1 cellular context compared by ENCODE assay signal in the genomic region with DNA sequence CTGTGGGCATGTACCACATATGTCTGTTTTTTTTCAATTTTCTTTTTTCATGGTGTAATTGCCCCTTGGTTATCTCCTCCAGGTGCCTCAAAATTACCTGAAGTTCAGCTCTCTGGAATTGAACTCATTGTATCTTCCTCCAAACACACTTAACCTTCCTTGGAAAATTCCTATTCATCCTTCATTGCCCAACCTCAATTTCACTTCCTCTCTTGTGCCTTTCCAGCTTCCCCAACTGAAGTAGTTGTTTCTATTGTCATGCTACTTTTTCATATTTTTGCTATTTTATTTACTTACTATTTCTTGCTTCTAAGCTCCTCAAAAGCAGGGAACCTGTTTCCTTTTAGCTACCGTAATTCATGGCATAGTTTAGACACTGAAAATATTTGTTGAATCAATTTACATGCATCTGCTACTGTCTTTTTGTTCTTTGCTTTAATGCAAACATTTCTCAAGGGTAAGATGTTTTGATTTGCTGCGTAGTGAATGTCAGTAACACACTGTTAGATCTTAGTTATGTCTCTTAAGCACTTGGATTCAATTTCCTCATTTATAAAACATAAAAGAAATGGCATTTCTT.
TF ChIP-seq lines count a peak whose summit lies in the region.

No MANE protein-coding gene starts in this region.

TF ChIP-seq in A549, 52 proteins besides CTCF, POLR2A, EP300 and RAD21 (continued from another document):
- no peak for TF ChIP-seq MAZ (IDR thresholded peaks at IDR 0.05; ENCODE audit: borderline replicate concordance, low read depth, low read length)
- no peak for TF ChIP-seq CHD4 (IDR thresholded peaks at IDR 0.05; ENCODE audit: borderline replicate concordance)
- no peak for TF ChIP-seq POLR2AphosphoS2 (conservative IDR thresholded peaks at IDR 0.05; ENCODE audit: low read length)
- TF ChIP-seq NFE2L2 (conservative IDR thresholded peaks at IDR 0.05; ENCODE audit: low read length), result no peak
- no peak for TF ChIP-seq NPAS2 (CRISPR knock-in tag; IDR thresholded peaks at IDR 0.05; ENCODE audit: borderline replicate concordance)
- no peak for TF ChIP-seq KDM1A (IDR thresholded peaks at IDR 0.05; ENCODE audit: low read depth)
- TF ChIP-seq EHMT2 (IDR thresholded peaks at IDR 0.05; ENCODE audit: low read depth), result no peak
- TF ChIP-seq, protein P1, sequence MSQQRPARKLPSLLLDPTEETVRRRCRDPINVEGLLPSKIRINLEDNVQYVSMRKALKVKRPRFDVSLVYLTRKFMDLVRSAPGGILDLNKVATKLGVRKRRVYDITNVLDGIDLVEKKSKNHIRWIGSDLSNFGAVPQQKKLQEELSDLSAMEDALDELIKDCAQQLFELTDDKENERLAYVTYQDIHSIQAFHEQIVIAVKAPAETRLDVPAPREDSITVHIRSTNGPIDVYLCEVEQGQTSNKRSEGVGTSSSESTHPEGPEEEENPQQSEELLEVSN (IDR thresholded peaks at IDR 0.05; ENCODE audit: borderline replicate concordance, low read depth), result no peak
- TF ChIP-seq KDM5A (IDR thresholded peaks at IDR 0.05), result no peak
- TF ChIP-seq CEBPB (IDR thresholded peaks at IDR 0.05), result no peak
- no peak for TF ChIP-seq PBX3 (IDR thresholded peaks at IDR 0.05)
- no peak for TF ChIP-seq REST (IDR thresholded peaks at IDR 0.05)
- TF ChIP-seq, protein P2, sequence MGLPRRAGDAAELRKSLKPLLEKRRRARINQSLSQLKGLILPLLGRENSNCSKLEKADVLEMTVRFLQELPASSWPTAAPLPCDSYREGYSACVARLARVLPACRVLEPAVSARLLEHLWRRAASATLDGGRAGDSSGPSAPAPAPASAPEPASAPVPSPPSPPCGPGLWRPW (IDR thresholded peaks at IDR 0.05), result no peak
